10 cellular contexts compared by ENCODE assay signal in the genomic region with DNA sequence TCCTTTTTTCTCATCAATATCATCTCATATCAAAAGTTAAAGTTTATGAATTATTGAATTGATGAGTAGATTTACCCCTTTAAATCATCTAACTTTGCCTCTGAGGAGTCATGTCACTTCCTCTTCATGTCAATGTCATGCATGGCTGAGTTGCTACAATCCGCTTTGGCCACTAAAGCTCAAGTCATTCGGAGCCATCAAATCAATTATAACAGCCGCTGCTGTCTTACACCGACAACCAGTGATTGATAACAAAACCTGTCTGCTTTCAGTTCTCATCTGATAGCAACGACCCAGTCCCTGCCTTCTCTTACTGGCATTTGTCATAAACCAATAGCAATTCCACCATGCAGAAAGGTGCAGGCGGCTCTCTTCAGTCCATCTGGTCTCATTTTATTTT.
DNase-seq lines count a peak whose midpoint lies in the region; ATAC-seq and TF ChIP-seq lines count a peak whose summit lies in the region.
"Had no signal": no experiment of that assay in that cellular context is flagged by ENCODE, and none has a peak within 500 bp of the region (broad histone marks: within the 10 kb centered on the region; RNA-seq: fewer than 3 reads in every experiment).

No MANE protein-coding gene starts in this region.

- H3K9me3 ChIP-seq in gastroesophageal sphincter, result no peaks in the 10 kb centered on the region

- TF ChIP-seq CTCF in gastroesophageal sphincter (IDR thresholded peaks at IDR 0.05), result no peak

- WGBS in gastroesophageal sphincter (ENCODE audit: low coverage in 1 of 2), 2 donors, result 68 to 80% methylated on average over 5 to 6 of the region's 6 CpGs

- peak; percentile 99 for ATAC-seq in GM21423 (IDR thresholded peaks at IDR 0.05; ENCODE audit: unreplicated experiment)
- ATAC-seq in HG03159 (IDR thresholded peaks at IDR 0.05; ENCODE audit: unreplicated experiment), result peak; percentile 100
- no peak for ATAC-seq in gastroesophageal sphincter
- ATAC-seq: natural killer cell had no signal

- DNase-seq in NCI-H1105 treated with DMSO at 0.1 percent for 48 hours (lab: John Stamatoyannopoulos, UW) (peak; percentile 24), NCI-H1105 (lab: John Stamatoyannopoulos, UW) (no peak), glomerular visceral epithelial cell (ENCODE audit: extremely low spot score) (peak; percentile 16), globus pallidus (ENCODE audit: low spot score) (no peak), head of caudate nucleus (no peak)
- DNase-seq: natural killer cell, NCI-H2029 treated with DMSO at 0.1 percent for 48 hours had no signal

- TF ChIP-seq POLR2A in gastroesophageal sphincter (IDR thresholded peaks at IDR 0.05), result no peak

- H3K27ac ChIP-seq in gastroesophageal sphincter, result no peak overlapping the region

- no peak overlapping the region for H3K4me3 ChIP-seq in gastroesophageal sphincter

- no peaks in the 10 kb centered on the region for H3K36me3 ChIP-seq in gastroesophageal sphincter

- TF ChIP-seq EP300 in gastroesophageal sphincter (IDR thresholded peaks at IDR 0.05), result no peak

- H3K4me1 ChIP-seq in gastroesophageal sphincter, result no peaks in the 10 kb centered on the region

- intact Hi-C loops in head of caudate nucleus (cut with DNase I), result no loop called here

- H3K27me3 ChIP-seq in gastroesophageal sphincter, result no peaks in the 10 kb centered on the region

Comparison
In these comparisons a context has a peak if more than half of its experiments do, and no peak if none do; other contexts are left out.
1. DNase-seq: peak in NCI-H1105 treated with DMSO at 0.1 percent for 48 hours (single experiment) and glomerular visceral epithelial cell (single experiment); none in NCI-H1105 (single experiment), globus pallidus (single experiment) and head of caudate nucleus (0 of 42).